In genomic region chr2:137047369-137047768, GRCh38 we compare ENCODE assay signal across 21 cellular contexts.
"Had no signal": no experiment of that assay in that cellular context is flagged by ENCODE, and none has a peak within 500 bp of the region (broad histone marks: within the 10 kb centered on the region; RNA-seq: fewer than 3 reads in every experiment).

No MANE protein-coding gene starts in this region.

- DNase-seq: nephron progenitor cell; nucleus accumbens; pancreas; retina; right cardiac atrium; right lobe of liver; sigmoid colon; small intestine; stimulated activated CD4-positive, alpha-beta T cell treated with anti-CD3 and anti-CD28 coated beads, Interleukin-15, amount 100 ng/mL, for 24 hours; stimulated activated CD4-positive, alpha-beta T cell treated with anti-CD3 and anti-CD28 coated beads, Interleukin-2, amount 100 ng/mL, for 24 hours; stimulated activated CD4-positive, alpha-beta T cell treated with anti-CD3 and anti-CD28 coated beads, Interleukin-2, amount 100 ng/mL, for 48 hours; stimulated activated CD4-positive, alpha-beta T cell treated with anti-CD3 and anti-CD28 coated beads, Interleukin-4, amount 100 ng/mL, for 24 hours; stimulated activated naive B cell treated with anti-CD40 and anti-IgM and Interleukin-4, amounts not matched to agents 10 μg/mL and 1 μg/mL and 100 μg/mL, for 72 hours; stimulated activated naive CD4-positive, alpha-beta T cell treated with Interleukin-2 at 50 U/mL for 16 hours; stomach; thyroid gland; trophoblast cell; upper lobe of left lung had no signal

- ATAC-seq: natural killer cell treated with Interleukin-12 subunit alpha and Interleukin-12 subunit beta and Interleukin-15 and Interleukin-18, amount 100 ng/mL, for 72 hours; pancreas; right lobe of liver; stimulated activated effector memory CD8-positive, alpha-beta T cell treated with anti-CD3 and anti-CD28 coated beads, Interleukin-12 subunit alpha, Interleukin-12 subunit beta, amount 100 ng/mL, for 72 hours; stimulated activated naive B cell treated with anti-CD40 and anti-IgM and Interleukin-4, amounts not matched to agents 10 μg/mL and 1 μg/mL and 100 μg/mL, for 72 hours had no signal

- FAIRE-seq: pancreas, small intestine, urothelium cell line had no signal
